In genomic region chr6:7161253-7161623, GRCh38 we compare ENCODE assay signal across 21 cellular contexts. TPM values are rescaled to one million over a fixed set of nuclear protein-coding genes. Genes with fewer than 3 reads are reported as not detected.
DNase-seq lines count a peak whose midpoint lies in the region; ATAC-seq and TF ChIP-seq lines count a peak whose summit lies in the region.
"Had no signal": no experiment of that assay in that cellular context is flagged by ENCODE, and none has a peak within 500 bp of the region (broad histone marks: within the 10 kb centered on the region; RNA-seq: fewer than 3 reads in every experiment).

No MANE protein-coding gene starts in this region.

- peaks cover 7% of the 10 kb centered on the region for H3K36me3 ChIP-seq in CD4-positive, CD25-positive, alpha-beta regulatory T cell (ENCODE audit: control insufficient read depth, insufficient read depth, low read length)
- no peaks in the 10 kb centered on the region; the same call in 1 of the 2 replicates for H3K36me3 ChIP-seq in H7 (replicated peaks; ENCODE audit: control insufficient read depth, insufficient read depth, low read length)
- H3K36me3 ChIP-seq: adrenal gland, brain microvascular endothelial cell, SJCRH30 had no signal

- peaks cover 17% of the 10 kb centered on the region for H3K36me3 Mint-ChIP-seq in CD4-positive, CD25-positive, alpha-beta regulatory T cell
- H3K36me3 Mint-ChIP-seq in IgD-negative memory B cell, result peaks cover 5% of the 10 kb centered on the region
- peaks cover 6% of the 10 kb centered on the region for H3K36me3 Mint-ChIP-seq in effector memory CD8-positive, alpha-beta T cell (ENCODE audit: insufficient read depth)
- H3K36me3 Mint-ChIP-seq in naive B cell, result no peaks in the 10 kb centered on the region
- H3K36me3 Mint-ChIP-seq in chondrocyte (ENCODE audit: low read depth), result no peaks in the 10 kb centered on the region
- peaks cover 3% of the 10 kb centered on the region for H3K36me3 Mint-ChIP-seq in mesothelial cell of epicardium

- H3K9me3 ChIP-seq in CD4-positive, CD25-positive, alpha-beta regulatory T cell (ENCODE audit: control insufficient read depth in 2 of 2, low read length in 2 of 2), result no peaks in the 10 kb centered on the region
- H3K9me3 ChIP-seq: adrenal gland, SJCRH30 had no signal

- H3K9me3 Mint-ChIP-seq in CD4-positive, CD25-positive, alpha-beta regulatory T cell, result peaks cover 0 to 1% (median 0%) of the 10 kb centered on the region in 7 donors
- H3K9me3 Mint-ChIP-seq in IgD-negative memory B cell, result no peaks in the 10 kb centered on the region
- H3K9me3 Mint-ChIP-seq in effector memory CD8-positive, alpha-beta T cell, result no peaks in the 10 kb centered on the region
- no peaks in the 10 kb centered on the region for H3K9me3 Mint-ChIP-seq in naive B cell
- H3K9me3 Mint-ChIP-seq in chondrocyte (ENCODE audit: low read depth), result no peaks in the 10 kb centered on the region
- no peaks in the 10 kb centered on the region for H3K9me3 Mint-ChIP-seq in mesothelial cell of epicardium
- H3K9me3 Mint-ChIP-seq: activated T-cell treated with anti-CD3 and anti-CD28 coated beads, Interleukin-2, amount 50 U/mL, for 24 hours; T-cell had no signal

- H3K4me1 ChIP-seq in CD4-positive, CD25-positive, alpha-beta regulatory T cell (ENCODE audit: control insufficient read depth, insufficient read depth, low read length, poor library complexity, severe bottlenecking), result no peaks in the 10 kb centered on the region

- H3K27me3 Mint-ChIP-seq in CD4-positive, CD25-positive, alpha-beta regulatory T cell, result no peaks in the 10 kb centered on the region
- H3K27me3 Mint-ChIP-seq in IgD-negative memory B cell, result no peaks in the 10 kb centered on the region
- no peaks in the 10 kb centered on the region for H3K27me3 Mint-ChIP-seq in effector memory CD8-positive, alpha-beta T cell
- no peaks in the 10 kb centered on the region for H3K27me3 Mint-ChIP-seq in naive B cell
- no peaks in the 10 kb centered on the region for H3K27me3 Mint-ChIP-seq in chondrocyte (ENCODE audit: low read depth)
- no peaks in the 10 kb centered on the region for H3K27me3 Mint-ChIP-seq in mesothelial cell of epicardium (ENCODE audit: low read depth)
- H3K27me3 Mint-ChIP-seq: activated T-cell treated with anti-CD3 and anti-CD28 coated beads, Interleukin-2, amount 50 U/mL, for 24 hours; T-cell had no signal

- H3K27ac Mint-ChIP-seq in CD4-positive, CD25-positive, alpha-beta regulatory T cell, result peak overlapping the region in 2 of 3 donors; percentile 26 to 81
- H3K27ac Mint-ChIP-seq in IgD-negative memory B cell (peak overlapping the region in 2 of 3 donors; percentile 35 to 45), naive B cell (peak overlapping the region in 4 of 6 donors; percentile 2 to 85 (median 30)), chondrocyte (ENCODE audit: unreplicated experiment) (no peak overlapping the region), mesothelial cell of epicardium (no peak overlapping the region)
- H3K27ac Mint-ChIP-seq in effector memory CD8-positive, alpha-beta T cell, result peak overlapping the region; percentile 5 to 29
- H3K27ac Mint-ChIP-seq: activated T-cell treated with anti-CD3 and anti-CD28 coated beads, Interleukin-2, amount 50 U/mL, for 24 hours had no signal

- peaks cover 7 to 82% (median 49%) of the 10 kb centered on the region in 4 donors for H3K4me1 Mint-ChIP-seq in CD4-positive, CD25-positive, alpha-beta regulatory T cell
- peaks cover 40 to 61% (median 49%) of the 10 kb centered on the region in 3 donors for H3K4me1 Mint-ChIP-seq in IgD-negative memory B cell
- H3K4me1 Mint-ChIP-seq in effector memory CD8-positive, alpha-beta T cell (ENCODE audit: low read depth in 2 of 2), result peaks cover 42 to 67% of the 10 kb centered on the region in 2 donors
- peaks cover 71 to 79% (median 78%) of the 10 kb centered on the region in 3 donors for H3K4me1 Mint-ChIP-seq in naive B cell
- H3K4me1 Mint-ChIP-seq in chondrocyte (ENCODE audit: low read depth), result peaks cover 62% of the 10 kb centered on the region
- peaks cover 59% of the 10 kb centered on the region for H3K4me1 Mint-ChIP-seq in mesothelial cell of epicardium

- no peak for TF ChIP-seq CTCF in chondrocyte (IDR thresholded peaks at IDR 0.05)
- TF ChIP-seq CTCF in mesothelial cell of epicardium (IDR thresholded peaks at IDR 0.05; ENCODE audit: unreplicated experiment), result no peak

- H3K27ac ChIP-seq in CD4-positive, CD25-positive, alpha-beta regulatory T cell (ENCODE audit: insufficient read depth, low read length, poor library complexity, severe bottlenecking), result no peak overlapping the region
- H3K27ac ChIP-seq: brain microvascular endothelial cell, coronary artery, SJCRH30 had no signal

- no peaks in the 10 kb centered on the region for H3K27me3 ChIP-seq in CD4-positive, CD25-positive, alpha-beta regulatory T cell (ENCODE audit: control insufficient read depth, insufficient read depth, low read length)
- no peaks in the 10 kb centered on the region for H3K27me3 ChIP-seq in H7 (ENCODE audit: control insufficient read depth, insufficient read depth, low read length)
- H3K27me3 ChIP-seq: adrenal gland, brain microvascular endothelial cell, SJCRH30 had no signal

- DNase-seq in CD4-positive, CD25-positive, alpha-beta regulatory T cell, result no peak
- no peak for DNase-seq in effector memory CD8-positive, alpha-beta T cell
- DNase-seq in naive B cell (no peak), chondrocyte (ENCODE audit: low spot score) (no peak), H7 (no peak), mesothelial cell of epicardium (ENCODE audit: low spot score in 2 of 2, unreplicated experiment in 2 of 2) (no peak), occipital lobe (lab: John Stamatoyannopoulos, UW) (no peak)
- DNase-seq: ACHN; activated T-cell treated with anti-CD3 and anti-CD28 coated beads, Interleukin-2, amount 50 U/mL, for 24 hours; adrenal gland; brain microvascular endothelial cell; C1 segment of cervical spinal cord; KG1; NCI-H1417 treated with DMSO at 0.1 percent for 48 hours; NCI-H2107; nucleus accumbens; SJCRH30; T-cell had no signal

- no peak overlapping the region for H3K4me3 ChIP-seq in CD4-positive, CD25-positive, alpha-beta regulatory T cell (ENCODE audit: low read depth, low read length)
- H3K4me3 ChIP-seq in H7 (ENCODE audit: insufficient read depth, low read depth, low read length), result no peak overlapping the region
- H3K4me3 ChIP-seq: adrenal gland, coronary artery, SJCRH30, skin epidermis had no signal

- no peak for ATAC-seq in CD4-positive, CD25-positive, alpha-beta regulatory T cell (ENCODE audit: low read depth in 2 of 2)
- ATAC-seq in effector memory CD8-positive, alpha-beta T cell (replicated peaks), result no peak
- no peak for ATAC-seq in naive B cell (ENCODE audit: low read depth in 2 of 2)
- ATAC-seq: T-cell had no signal

- no peak overlapping the region for H3K4me3 Mint-ChIP-seq in CD4-positive, CD25-positive, alpha-beta regulatory T cell
- H3K4me3 Mint-ChIP-seq in IgD-negative memory B cell (peak overlapping the region in 1 of 4 donors; percentile 33), naive B cell (no peak overlapping the region), chondrocyte (ENCODE audit: unreplicated experiment) (no peak overlapping the region), mesothelial cell of epicardium (no peak overlapping the region)
- no peak overlapping the region for H3K4me3 Mint-ChIP-seq in effector memory CD8-positive, alpha-beta T cell
- H3K4me3 Mint-ChIP-seq: activated T-cell treated with anti-CD3 and anti-CD28 coated beads, Interleukin-2, amount 50 U/mL, for 24 hours; T-cell had no signal

RNA-seq across cellular contexts. Expression of gene RREB1, which starts 53.5 kb away (rescaled TPM):
- total RNA-seq in CD4-positive, CD25-positive, alpha-beta regulatory T cell, result 45.2 TPM
- 1 to 10 TPM; 1.2 to 3.8 (median 2.1) TPM for polyA plus RNA-seq in CD4-positive, CD25-positive, alpha-beta regulatory T cell
- polyA plus RNA-seq in IgD-negative memory B cell (6.1 TPM), naive B cell (ENCODE audit: low read depth in 6 of 6) (1 to 10 TPM; 1.5 to 9.9 (median 5.2) TPM)
- total RNA-seq in chondrocyte (25.7 to 29.5 TPM (median 28.4 TPM) in 3 replicates), mesothelial cell of epicardium (55.4 to 63.0 TPM (median 57.5 TPM) in 3 replicates), occipital lobe (1.4 TPM)
- 24.2 and 31.9 TPM in 2 replicates for total RNA-seq in H7 (2014; rRNA removed; shearing (Covaris generic))

Comparison
In these comparisons a context has a peak if more than half of its experiments do, and no peak if none do; other contexts are left out.
1. H3K27ac Mint-ChIP-seq: peak in CD4-positive, CD25-positive, alpha-beta regulatory T cell (2 of 3), IgD-negative memory B cell (2 of 3), effector memory CD8-positive, alpha-beta T cell (2 of 2) and naive B cell (4 of 6); none in chondrocyte (single experiment) and mesothelial cell of epicardium (single experiment).
2. RNA of gene RREB1, which starts 53.5 kb away (total RNA-seq): 55.4 to 63.0 TPM in mesothelial cell of epicardium, 45.2 TPM in CD4-positive, CD25-positive, alpha-beta regulatory T cell (single experiment), 25.7 to 29.5 TPM in chondrocyte and 24.2 to 31.9 TPM in H7; 1.4 TPM in occipital lobe (single experiment); every median in the first group is over 10 times any median in the second.